Comparison of ENCODE assay signal across 14 cellular contexts in the genomic region with DNA sequence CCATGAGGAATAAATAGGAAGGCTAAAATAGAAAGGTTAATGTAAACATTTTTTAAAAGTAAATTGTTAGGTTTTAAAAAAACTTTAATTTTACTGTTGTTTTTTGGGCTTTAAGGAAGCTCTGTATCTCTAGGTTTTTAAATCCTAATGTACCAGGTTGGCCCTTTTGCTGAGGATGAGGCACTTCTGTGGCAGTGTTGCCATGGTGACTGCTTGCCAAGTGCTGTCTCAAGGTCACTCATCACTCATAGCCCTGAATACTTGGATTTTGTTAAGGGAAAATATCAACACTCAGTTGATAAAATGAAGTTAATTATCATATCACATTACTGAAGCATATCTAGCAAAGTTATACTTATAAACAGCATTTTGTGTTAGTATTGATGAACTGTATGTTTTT. TPM values are rescaled to one million over a fixed set of nuclear protein-coding genes. Genes with fewer than 3 reads are reported as not detected.
A peak's percentile ranks its signal among the peaks of the same experiment; 100 is the strongest.
DNase-seq lines count a peak whose midpoint lies in the region; ATAC-seq and TF ChIP-seq lines count a peak whose summit lies in the region.
"Had no signal": no experiment of that assay in that cellular context is flagged by ENCODE, and none has a peak within 500 bp of the region (broad histone marks: within the 10 kb centered on the region; RNA-seq: fewer than 3 reads in every experiment).

No MANE protein-coding gene starts in this region.

- CTCF ChIA-PET in OCI-LY7 (lab: Charles Lee; ENCODE audit: unreplicated experiment), result no interaction called here

- TF ChIP-seq CTCF in OCI-LY7 (conservative IDR thresholded peaks at IDR 0.05; ENCODE audit: low read length), result no peak

- peak overlapping the region; percentile 31 for H3K27ac Mint-ChIP-seq in T-helper 2 cell treated with Interferon-gamma antibody and Interleukin-4, amounts not matched to agents 5 μg/mL and 100 μg/mL, for 36 hours
- H3K27ac Mint-ChIP-seq: activated CD4-positive, alpha-beta memory T cell treated with anti-CD3 and anti-CD28 coated beads for 36 hours; activated naive CD8-positive, alpha-beta T cell treated with anti-CD3 and anti-CD28 coated beads, Interleukin-2, amount 10 ng/mL, durations not matched to agents 7 days and 5 days; dendritic cell treated with granulocyte-macrophage colony-stimulating factor and Interleukin-4, amounts not matched to agents 40 ng/mL and 50 ng/mL, for 4 days had no signal

- H3K4me3 Mint-ChIP-seq in T-helper 2 cell treated with Interferon-gamma antibody and Interleukin-4, amounts not matched to agents 5 μg/mL and 100 μg/mL, for 36 hours, result no peak overlapping the region
- H3K4me3 Mint-ChIP-seq: activated CD4-positive, alpha-beta memory T cell treated with anti-CD3 and anti-CD28 coated beads for 36 hours; activated naive CD8-positive, alpha-beta T cell treated with anti-CD3 and anti-CD28 coated beads, Interleukin-2, amount 10 ng/mL, durations not matched to agents 7 days and 5 days; dendritic cell treated with granulocyte-macrophage colony-stimulating factor and Interleukin-4, amounts not matched to agents 40 ng/mL and 50 ng/mL, for 4 days had no signal

- no TSS peak for BruUV-seq in OCI-LY7 (replicated peaks; lab: Mats Ljungman, UMichigan)

- intact Hi-C loops in OCI-LY7 (cut with micrococcal nuclease; ENCODE audit: unreplicated experiment), result no loop called here

- H4K20me1 ChIP-seq in OCI-LY7 (ENCODE audit: insufficient read depth, low read length), result peaks cover 10% of the 10 kb centered on the region

- H2AFZ ChIP-seq in OCI-LY7 (ENCODE audit: low read length), result no peak overlapping the region

- H3K27me3 Mint-ChIP-seq in T-helper 2 cell treated with Interferon-gamma antibody and Interleukin-4, amounts not matched to agents 5 μg/mL and 100 μg/mL, for 36 hours (ENCODE audit: low read depth), result no peaks in the 10 kb centered on the region
- H3K27me3 Mint-ChIP-seq: activated CD4-positive, alpha-beta memory T cell treated with anti-CD3 and anti-CD28 coated beads for 36 hours; activated naive CD8-positive, alpha-beta T cell treated with anti-CD3 and anti-CD28 coated beads, Interleukin-2, amount 10 ng/mL, durations not matched to agents 7 days and 5 days; dendritic cell treated with granulocyte-macrophage colony-stimulating factor and Interleukin-4, amounts not matched to agents 40 ng/mL and 50 ng/mL, for 4 days had no signal

- peaks cover 46% of the 10 kb centered on the region for H3K36me3 Mint-ChIP-seq in T-helper 2 cell treated with Interferon-gamma antibody and Interleukin-4, amounts not matched to agents 5 μg/mL and 100 μg/mL, for 36 hours (ENCODE audit: low read depth)

- peaks cover 84% of the 10 kb centered on the region for H3K79me2 ChIP-seq in OCI-LY7 (ENCODE audit: insufficient read depth, low read depth, low read length)

- H3K9me3 Mint-ChIP-seq in T-helper 2 cell treated with Interferon-gamma antibody and Interleukin-4, amounts not matched to agents 5 μg/mL and 100 μg/mL, for 36 hours, result no peaks in the 10 kb centered on the region
- H3K9me3 Mint-ChIP-seq: activated naive CD8-positive, alpha-beta T cell treated with anti-CD3 and anti-CD28 coated beads, Interleukin-2, amount 10 ng/mL, durations not matched to agents 7 days and 5 days; dendritic cell treated with granulocyte-macrophage colony-stimulating factor and Interleukin-4, amounts not matched to agents 40 ng/mL and 50 ng/mL, for 4 days had no signal

- peak; percentile 29 for ATAC-seq in left lobe of liver
- no peak for ATAC-seq in GM21576 (IDR thresholded peaks at IDR 0.05; ENCODE audit: unreplicated experiment)
- no peak for ATAC-seq in HG02885 (IDR thresholded peaks at IDR 0.05; ENCODE audit: poor library complexity, unreplicated experiment)
- no peak for ATAC-seq in GM19395 (IDR thresholded peaks at IDR 0.05; ENCODE audit: unreplicated experiment)

- H3K36me3 ChIP-seq in OCI-LY7 (ENCODE audit: insufficient read depth, low read length), result peaks cover 39% of the 10 kb centered on the region
- H3K36me3 ChIP-seq: neutrophil had no signal

- no peaks in the 10 kb centered on the region; the same call in 1 of the 2 replicates for H3K9me3 ChIP-seq in OCI-LY7 (ENCODE audit: low read length)
- H3K9me3 ChIP-seq: neutrophil had no signal

- H3K4me3 ChIP-seq in OCI-LY7 (ENCODE audit: low read depth, low read length, poor library complexity, severe bottlenecking), result no peak overlapping the region

- no peak overlapping the region for H3K27ac ChIP-seq in OCI-LY7 (ENCODE audit: low read depth, low read length, poor library complexity, severe bottlenecking)
- H3K27ac ChIP-seq: neutrophil had no signal

- no peak overlapping the region for H3K4me2 ChIP-seq in OCI-LY7 (ENCODE audit: low read length)

- no peak for DNase-seq in T-helper 2 cell treated with Interferon-gamma antibody and Interleukin-4, amounts not matched to agents 5 μg/mL and 100 μg/mL, for 36 hours (ENCODE audit: low spot score)
- DNase-seq in T-helper 2 cell (no peak), HCEC 1CT (peak; percentile 8), OCI-LY7 (ENCODE audit: low spot score) (peak; percentile 27), left lobe of liver (ENCODE audit: low spot score) (no peak)
- DNase-seq: activated CD4-positive, alpha-beta memory T cell treated with anti-CD3 and anti-CD28 coated beads for 36 hours; activated naive CD8-positive, alpha-beta T cell treated with anti-CD3 and anti-CD28 coated beads, Interleukin-2, amount 10 ng/mL, durations not matched to agents 7 days and 5 days; kidney; NCI-H510A treated with DMSO at 0.1 percent for 48 hours had no signal

- POLR2A ChIA-PET in OCI-LY7 (lab: Charles Lee), result interaction anchor here (1.3 kb wide), 1 partner anchor 9 kb away, joined by 6 read pairs; no protein-coding TSS in a partner anchor

- H3K4me1 ChIP-seq in OCI-LY7 (ENCODE audit: insufficient read depth, low read length, poor library complexity, severe bottlenecking), result peaks cover 30% of the 10 kb centered on the region

- H3K9me2 ChIP-seq in OCI-LY7 (ENCODE audit: insufficient read depth, low read length), result no peaks in the 10 kb centered on the region

- H3K4me1 Mint-ChIP-seq in T-helper 2 cell treated with Interferon-gamma antibody and Interleukin-4, amounts not matched to agents 5 μg/mL and 100 μg/mL, for 36 hours (ENCODE audit: low read depth), result peaks cover 36% of the 10 kb centered on the region

RNA-seq across cellular contexts. Expression of a gene that starts 50.2 kb away (rescaled TPM):
- total RNA-seq in OCI-LY7 (2014; rRNA removed; shearing (Covaris generic)), result 45.4 and 50.5 TPM in 2 replicates
- total RNA-seq in OCI-LY7 (2022) (75.6 and 86.5 TPM in 2 replicates), left lobe of liver (11.2 TPM)

Comparison
In these comparisons a context has a peak if more than half of its experiments do, and no peak if none do; other contexts are left out.
1. DNase-seq: peak in HCEC 1CT (single experiment) and OCI-LY7 (single experiment); none in T-helper 2 cell treated with Interferon-gamma antibody and Interleukin-4, amounts not matched to agents 5 μg/mL and 100 μg/mL, for 36 hours (single experiment), T-helper 2 cell (0 of 5) and left lobe of liver (single experiment).